ENCODE assay signal across 13 cellular contexts in genomic region chr1:181117648-181118449, GRCh38.
A peak's percentile ranks its signal among the peaks of the same experiment; 100 is the strongest.
DNase-seq lines count a peak whose midpoint lies in the region; ATAC-seq and TF ChIP-seq lines count a peak whose summit lies in the region.
"Had no signal": no experiment of that assay in that cellular context is flagged by ENCODE, and none has a peak within 500 bp of the region (broad histone marks: within the 10 kb centered on the region; RNA-seq: fewer than 3 reads in every experiment).

No MANE protein-coding gene starts in this region.

- no peaks in the 10 kb centered on the region for H3K36me3 Mint-ChIP-seq in stimulated activated effector memory CD8-positive, alpha-beta T cell treated with anti-CD3 and anti-CD28 coated beads, Interleukin-12 subunit alpha, Interleukin-12 subunit beta, amount 100 ng/mL, for 72 hours
- H3K36me3 Mint-ChIP-seq: T-cell had no signal

- H3K9me3 Mint-ChIP-seq in stimulated activated effector memory CD8-positive, alpha-beta T cell treated with anti-CD3 and anti-CD28 coated beads, Interleukin-12 subunit alpha, Interleukin-12 subunit beta, amount 100 ng/mL, for 72 hours, result no peaks in the 10 kb centered on the region
- H3K9me3 Mint-ChIP-seq: T-cell had no signal

- no peak overlapping the region for H3K4me3 ChIP-seq in fibroblast of mammary gland (ENCODE audit: control insufficient read depth, low read depth, low read length)
- H3K4me3 ChIP-seq: gastroesophageal sphincter, GM12878 had no signal

- DNase-seq in NCI-H2196 (lab: John Stamatoyannopoulos, UW; ENCODE audit: unreplicated experiment) (peak; percentile 66), NCI-H2196 treated with DMSO at 0.1 percent for 48 hours (lab: John Stamatoyannopoulos, UW; ENCODE audit: unreplicated experiment) (no peak), NCI-H69 (lab: John Stamatoyannopoulos, UW) (peak; percentile 99), fibroblast of mammary gland (ENCODE audit: low read depth) (peak; percentile 51), T-helper 9 cell (no peak)
- DNase-seq in stimulated activated effector memory CD8-positive, alpha-beta T cell treated with anti-CD3 and anti-CD28 coated beads, Interleukin-12 subunit alpha, Interleukin-12 subunit beta, amount 100 ng/mL, for 72 hours (ENCODE audit: low spot score in 2 of 2), result no peak
- no peak for DNase-seq in stimulated activated CD4-positive, alpha-beta T cell treated with anti-CD3 and anti-CD28 coated beads, Interleukin-4, amount 100 ng/mL, for 4 hours
- DNase-seq: activated gamma-delta T cell treated with Interleukin-2 at 50 U/mL for 16 hours, Kasumi-1, T-cell had no signal

- H3K27ac Mint-ChIP-seq in stimulated activated effector memory CD8-positive, alpha-beta T cell treated with anti-CD3 and anti-CD28 coated beads, Interleukin-12 subunit alpha, Interleukin-12 subunit beta, amount 100 ng/mL, for 72 hours, result peak overlapping the region; percentile 88
- H3K27ac Mint-ChIP-seq: T-cell had no signal

- H3K4me1 Mint-ChIP-seq in stimulated activated effector memory CD8-positive, alpha-beta T cell treated with anti-CD3 and anti-CD28 coated beads, Interleukin-12 subunit alpha, Interleukin-12 subunit beta, amount 100 ng/mL, for 72 hours, result peaks cover 15% of the 10 kb centered on the region
- H3K4me1 Mint-ChIP-seq: T-cell had no signal

- peak; percentile 29 for ATAC-seq in stimulated activated effector memory CD8-positive, alpha-beta T cell treated with anti-CD3 and anti-CD28 coated beads, Interleukin-12 subunit alpha, Interleukin-12 subunit beta, amount 100 ng/mL, for 72 hours
- no peak for ATAC-seq in GM21390 (IDR thresholded peaks at IDR 0.05; ENCODE audit: unreplicated experiment)
- ATAC-seq: gastroesophageal sphincter, GM12878, T-cell had no signal

- no peak overlapping the region for H3K4me3 Mint-ChIP-seq in stimulated activated effector memory CD8-positive, alpha-beta T cell treated with anti-CD3 and anti-CD28 coated beads, Interleukin-12 subunit alpha, Interleukin-12 subunit beta, amount 100 ng/mL, for 72 hours
- H3K4me3 Mint-ChIP-seq: T-cell had no signal

- no peak for TF ChIP-seq CTCF in fibroblast of mammary gland (conservative IDR thresholded peaks at IDR 0.05; ENCODE audit: control insufficient read depth, insufficient read depth, low read depth, low read length)

Comparison
In these comparisons a context has a peak if more than half of its experiments do, and no peak if none do; other contexts are left out.
1. DNase-seq: peak in NCI-H2196 (single experiment), NCI-H69 (single experiment) and fibroblast of mammary gland (single experiment); none in NCI-H2196 treated with DMSO at 0.1 percent for 48 hours (single experiment), stimulated activated effector memory CD8-positive, alpha-beta T cell treated with anti-CD3 and anti-CD28 coated beads, Interleukin-12 subunit alpha, Interleukin-12 subunit beta, amount 100 ng/mL, for 72 hours (0 of 2), stimulated activated CD4-positive, alpha-beta T cell treated with anti-CD3 and anti-CD28 coated beads, Interleukin-4, amount 100 ng/mL, for 4 hours (0 of 2) and T-helper 9 cell (single experiment).